ENCODE assay signal across 8 cellular contexts in genomic region chr1:119743776-119744597, GRCh38. TPM values are rescaled to one million over a fixed set of nuclear protein-coding genes. Genes with fewer than 3 reads are reported as not detected.
DNase-seq lines count a peak whose midpoint lies in the region; ATAC-seq and TF ChIP-seq lines count a peak whose summit lies in the region.

No MANE protein-coding gene starts in this region.

- H3K4me3 ChIP-seq in NT2/D1 (ENCODE audit: insufficient read length, low read depth) (no peak overlapping the region), fibroblast of mammary gland (ENCODE audit: control insufficient read depth, low read depth, low read length) (no peak overlapping the region), neural cell (ENCODE audit: low read length) (no peak overlapping the region)

- H3K9me3 ChIP-seq in NT2/D1 (ENCODE audit: insufficient read depth, low read length) (no peaks in the 10 kb centered on the region), neural cell (ENCODE audit: low read length) (no peaks in the 10 kb centered on the region)

- no peak overlapping the region for H2AFZ ChIP-seq in neural cell (ENCODE audit: low read depth, low read length)

- TF ChIP-seq CTCF in AG09319 (IDR thresholded peaks at IDR 0.05; ENCODE audit: low read depth, low read length) (peak; percentile 82), fibroblast of mammary gland (conservative IDR thresholded peaks at IDR 0.05; ENCODE audit: control insufficient read depth, insufficient read depth, low read depth, low read length) (peak; percentile 90), neural cell (IDR thresholded peaks at IDR 0.05; ENCODE audit: poor library complexity, severe bottlenecking) (peak; percentile 79)

- DNase-seq in AG09319 (ENCODE audit: extremely low read depth, low read depth) (peak; percentile 38), HS-27A (ENCODE audit: low read depth) (peak; percentile 15), NT2/D1 (ENCODE audit: low read depth, low spot score) (peak; percentile 85), activated T-cell treated with anti-CD3 and anti-CD28 coated beads for 24 hours (ENCODE audit: low read depth) (peak; percentile 12), fibroblast of mammary gland (ENCODE audit: low read depth) (peak; percentile 79), substantia nigra (lab: John Stamatoyannopoulos, UW) (peak in 38 of 49 donors; percentile 10 to 75 (median 58))

- no peaks in the 10 kb centered on the region for H4K20me1 ChIP-seq in neural cell (ENCODE audit: insufficient read depth)

- H3K4me2 ChIP-seq in neural cell (ENCODE audit: low read length), result no peak overlapping the region

- no peak overlapping the region for H3K9ac ChIP-seq in NT2/D1 (ENCODE audit: insufficient read length, low read depth)
- no peak overlapping the region for H3K9ac ChIP-seq in neural cell (ENCODE audit: low read length)

- H3K27ac ChIP-seq in neural cell (ENCODE audit: low read length) (no peak overlapping the region), substantia nigra (ENCODE audit: low read depth, low read length, poor library complexity, severe bottlenecking) (peak overlapping the region; percentile 71)

- H3K79me2 ChIP-seq in neural cell (replicated peaks; ENCODE audit: insufficient read depth, low read length), result no peaks in the 10 kb centered on the region

- TF ChIP-seq EP300 in neural cell (conservative IDR thresholded peaks at IDR 0.05; ENCODE audit: poor library complexity, severe bottlenecking), result no peak

- H3K36me3 ChIP-seq in NT2/D1 (ENCODE audit: insufficient read depth, insufficient read length, low read length) (peaks cover 64% of the 10 kb centered on the region), neural cell (ENCODE audit: insufficient read depth, low read length) (no peaks in the 10 kb centered on the region)

- TF ChIP-seq RAD21 in neural cell (conservative IDR thresholded peaks at IDR 0.05), result peak; percentile 68

- peak; percentile 82 for ATAC-seq in GM18909 (IDR thresholded peaks at IDR 0.05; ENCODE audit: poor library complexity, unreplicated experiment)

- peaks cover 7% of the 10 kb centered on the region for H3K4me1 ChIP-seq in NT2/D1 (ENCODE audit: insufficient read depth, insufficient read length)

- H3K9me2 ChIP-seq in neural cell (ENCODE audit: insufficient read depth, low read length), result no peaks in the 10 kb centered on the region

- H3K27me3 ChIP-seq in NT2/D1 (ENCODE audit: insufficient read depth, insufficient read length) (no peaks in the 10 kb centered on the region), neural cell (ENCODE audit: insufficient read depth, low read depth, low read length) (no peaks in the 10 kb centered on the region)

- H3F3A ChIP-seq in neural cell (ENCODE audit: insufficient read depth, low read length, poor library complexity, severe bottlenecking), result no peaks in the 10 kb centered on the region

TF ChIP-seq in neural cell, 6 proteins besides CTCF, POLR2A, EP300 and RAD21:
- no peak for TF ChIP-seq MXI1 (conservative IDR thresholded peaks at IDR 0.05; ENCODE audit: poor library complexity, severe bottlenecking)
- TF ChIP-seq SMC3 (conservative IDR thresholded peaks at IDR 0.05; ENCODE audit: poor library complexity), result peak; percentile 76
TF ChIP-seq in neural cell: peak in this region for 1.

RNA-seq across cellular contexts. Expression of gene HMGCS2, which starts 24.7 kb away (rescaled TPM):
- polyA plus RNA-seq in neural cell, result not detected in 2 replicates
- not detected in 2 replicates for polyA minus RNA-seq in neural cell

RNA-seq across cellular contexts. Expression of gene PHGDH, which starts 32.3 kb away (rescaled TPM):
- polyA plus RNA-seq in neural cell, result 11.8 and 27.1 TPM in 2 replicates
- polyA minus RNA-seq in neural cell, result 10.7 and 11.7 TPM in 2 replicates

Comparison
In these comparisons a context has a peak if more than half of its experiments do, and no peak if none do; other contexts are left out.
1. DNase-seq: peak in every context shown above with its lines; median percentile 85 in NT2/D1; 79 in fibroblast of mammary gland; 58 in substantia nigra; 38 in AG09319; 15 in HS-27A; 12 in activated T-cell treated with anti-CD3 and anti-CD28 coated beads for 24 hours.